ENCODE assay signal across 1 cellular context in the genomic region with DNA sequence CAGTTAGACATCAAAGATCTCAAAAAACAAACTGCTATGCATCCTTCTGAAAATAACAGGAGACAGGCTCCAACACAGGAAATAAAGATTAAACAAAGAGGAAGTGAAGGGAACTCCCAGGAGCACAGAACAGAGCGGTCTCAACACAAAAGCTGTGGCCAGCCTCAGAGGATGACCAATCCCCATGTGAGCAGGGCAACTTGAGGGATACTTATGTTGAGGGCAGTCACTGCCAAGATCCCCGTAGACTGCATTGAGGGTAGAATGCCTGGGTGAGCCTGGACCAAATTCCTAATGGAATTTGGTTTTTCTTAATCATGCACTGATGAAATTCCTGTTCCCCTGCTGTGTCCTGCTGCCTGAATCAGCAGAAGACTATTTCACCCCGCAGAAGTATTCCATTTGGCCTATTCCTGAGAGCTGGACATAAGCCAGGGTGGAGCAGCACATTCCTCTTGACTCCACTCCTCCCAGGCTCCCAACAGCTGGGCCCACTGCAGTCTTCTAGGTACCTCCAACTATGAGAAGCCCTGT.
TF ChIP-seq lines count a peak whose summit lies in the region.

No MANE protein-coding gene starts in this region.

TF ChIP-seq in A549, 52 proteins besides CTCF, POLR2A, EP300 and RAD21 (continued from another document):
- TF ChIP-seq, protein P1, sequence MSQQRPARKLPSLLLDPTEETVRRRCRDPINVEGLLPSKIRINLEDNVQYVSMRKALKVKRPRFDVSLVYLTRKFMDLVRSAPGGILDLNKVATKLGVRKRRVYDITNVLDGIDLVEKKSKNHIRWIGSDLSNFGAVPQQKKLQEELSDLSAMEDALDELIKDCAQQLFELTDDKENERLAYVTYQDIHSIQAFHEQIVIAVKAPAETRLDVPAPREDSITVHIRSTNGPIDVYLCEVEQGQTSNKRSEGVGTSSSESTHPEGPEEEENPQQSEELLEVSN (IDR thresholded peaks at IDR 0.05; ENCODE audit: borderline replicate concordance, low read depth) = 0 out of 2 replicates have a peak, but pooled peaks have one; percentile 31
- TF ChIP-seq FOSL2 (IDR thresholded peaks at IDR 0.05) = peak; percentile 79
- peak; percentile 89 for TF ChIP-seq FOSL2 (CRISPR knock-in tag; IDR thresholded peaks at IDR 0.05)
- TF ChIP-seq JUNB (IDR thresholded peaks at IDR 0.05) = peak; percentile 91
- TF ChIP-seq MAFK (IDR thresholded peaks at IDR 0.05; ENCODE audit: partially characterized antibody) = peak; percentile 78
- no peak for TF ChIP-seq RFX5 (IDR thresholded peaks at IDR 0.05)
- TF ChIP-seq, protein P2, sequence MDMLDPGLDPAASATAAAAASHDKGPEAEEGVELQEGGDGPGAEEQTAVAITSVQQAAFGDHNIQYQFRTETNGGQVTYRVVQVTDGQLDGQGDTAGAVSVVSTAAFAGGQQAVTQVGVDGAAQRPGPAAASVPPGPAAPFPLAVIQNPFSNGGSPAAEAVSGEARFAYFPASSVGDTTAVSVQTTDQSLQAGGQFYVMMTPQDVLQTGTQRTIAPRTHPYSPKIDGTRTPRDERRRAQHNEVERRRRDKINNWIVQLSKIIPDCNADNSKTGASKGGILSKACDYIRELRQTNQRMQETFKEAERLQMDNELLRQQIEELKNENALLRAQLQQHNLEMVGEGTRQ (IDR thresholded peaks at IDR 0.05) = no peak
- TF ChIP-seq, protein P3, sequence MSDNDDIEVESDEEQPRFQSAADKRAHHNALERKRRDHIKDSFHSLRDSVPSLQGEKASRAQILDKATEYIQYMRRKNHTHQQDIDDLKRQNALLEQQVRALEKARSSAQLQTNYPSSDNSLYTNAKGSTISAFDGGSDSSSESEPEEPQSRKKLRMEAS (IDR thresholded peaks at IDR 0.05) = peak; percentile 74
- TF ChIP-seq CEBPB (IDR thresholded peaks at IDR 0.05) = peak; percentile 55 to 91
- TF ChIP-seq, protein P4, sequence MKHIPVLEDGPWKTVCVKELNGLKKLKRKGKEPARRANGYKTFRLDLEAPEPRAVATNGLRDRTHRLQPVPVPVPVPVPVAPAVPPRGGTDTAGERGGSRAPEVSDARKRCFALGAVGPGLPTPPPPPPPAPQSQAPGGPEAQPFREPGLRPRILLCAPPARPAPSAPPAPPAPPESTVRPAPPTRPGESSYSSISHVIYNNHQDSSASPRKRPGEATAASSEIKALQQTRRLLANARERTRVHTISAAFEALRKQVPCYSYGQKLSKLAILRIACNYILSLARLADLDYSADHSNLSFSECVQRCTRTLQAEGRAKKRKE (CRISPR knock-in tag; IDR thresholded peaks at IDR 0.05; ENCODE audit: low read depth) = peak; percentile 22; the same call in 1 of the 2 replicates
- TF ChIP-seq CHD2 (IDR thresholded peaks at IDR 0.05; ENCODE audit: low read length, partially characterized antibody) = no peak
